ENCODE assay signal across 18 cellular contexts in genomic region chr12:8960185-8960584, GRCh38. TPM values are rescaled to one million over a fixed set of nuclear protein-coding genes. Genes with fewer than 3 reads are reported as not detected.
A peak's percentile ranks its signal among the peaks of the same experiment; 100 is the strongest.
DNase-seq lines count a peak whose midpoint lies in the region; ATAC-seq and TF ChIP-seq lines count a peak whose summit lies in the region.
"Had no signal": no experiment of that assay in that cellular context is flagged by ENCODE, and none has a peak within 500 bp of the region (broad histone marks: within the 10 kb centered on the region; RNA-seq: fewer than 3 reads in every experiment).

No MANE protein-coding gene starts in this region.

- peak; percentile 52 to 77 for ATAC-seq in activated T-cell treated with anti-CD3 and anti-CD28 coated beads, Interleukin-2, amount 50 U/mL, for 4 hours
- ATAC-seq in CD8-positive, alpha-beta T cell: peak; percentile 96
- ATAC-seq in activated naive CD4-positive, alpha-beta T cell treated with anti-CD3 and anti-CD28 coated beads, Interleukin-2, amount 50 U/mL, for 72 hours: peak; percentile 79 to 92
- ATAC-seq: HCT116, Panc1 had no signal

- H3K4me1 Mint-ChIP-seq in activated T-cell treated with anti-CD3 and anti-CD28 coated beads, Interleukin-2, amount 50 U/mL, for 4 hours (ENCODE audit: low read depth): peaks cover 73% of the 10 kb centered on the region
- H3K4me1 Mint-ChIP-seq in CD8-positive, alpha-beta T cell (ENCODE audit: low read depth): peaks cover 63% of the 10 kb centered on the region

- no peak overlapping the region for H3K14ac ChIP-seq in mesenchymal stem cell (ENCODE audit: low read length in 2 of 2)
- H3K14ac ChIP-seq in neuronal stem cell (ENCODE audit: low read length): no peak overlapping the region

- H3K79me1 ChIP-seq in mesenchymal stem cell (replicated peaks; ENCODE audit: low read length, poor library complexity, severe bottlenecking) (no peaks in the 10 kb centered on the region), neuronal stem cell (ENCODE audit: low read depth, low read length) (peaks cover 2% of the 10 kb centered on the region)

- H3K36me3 Mint-ChIP-seq in activated T-cell treated with anti-CD3 and anti-CD28 coated beads, Interleukin-2, amount 50 U/mL, for 4 hours (ENCODE audit: insufficient read depth): peaks cover 8% of the 10 kb centered on the region
- H3K36me3 Mint-ChIP-seq in CD8-positive, alpha-beta T cell: peaks cover 16% of the 10 kb centered on the region
- peaks cover 29 to 39% of the 10 kb centered on the region in 2 donors for H3K36me3 Mint-ChIP-seq in activated naive CD4-positive, alpha-beta T cell treated with anti-CD3 and anti-CD28 coated beads, Interleukin-2, amount 50 U/mL, for 72 hours

- H3K27ac ChIP-seq in CD8-positive, alpha-beta T cell (ENCODE audit: low read depth, low read length): no peak overlapping the region
- H3K27ac ChIP-seq in mesenchymal stem cell (ENCODE audit: low read length, poor library complexity, severe bottlenecking) (no peak overlapping the region), neuronal stem cell (replicated peaks; ENCODE audit: low read length) (no peak overlapping the region)
- H3K27ac ChIP-seq: C4-2B, GM23248 had no signal

- H3K9me3 Mint-ChIP-seq in activated T-cell treated with anti-CD3 and anti-CD28 coated beads, Interleukin-2, amount 50 U/mL, for 4 hours: peaks cover 8% of the 10 kb centered on the region
- peaks cover 7% of the 10 kb centered on the region for H3K9me3 Mint-ChIP-seq in CD8-positive, alpha-beta T cell
- H3K9me3 Mint-ChIP-seq in activated naive CD4-positive, alpha-beta T cell treated with anti-CD3 and anti-CD28 coated beads, Interleukin-2, amount 50 U/mL, for 72 hours: peaks cover 9 to 20% of the 10 kb centered on the region in 2 donors

- H3K27me3 Mint-ChIP-seq in activated T-cell treated with anti-CD3 and anti-CD28 coated beads, Interleukin-2, amount 50 U/mL, for 4 hours (ENCODE audit: low read depth): no peaks in the 10 kb centered on the region
- no peaks in the 10 kb centered on the region for H3K27me3 Mint-ChIP-seq in CD8-positive, alpha-beta T cell (ENCODE audit: low read depth)

- no peak overlapping the region for H3K4me2 ChIP-seq in mesenchymal stem cell (ENCODE audit: low read length, poor library complexity, severe bottlenecking)
- H3K4me2 ChIP-seq in neuronal stem cell (ENCODE audit: insufficient read depth, low read length, poor library complexity, severe bottlenecking): no peak overlapping the region

- DNase-seq in activated T-cell treated with anti-CD3 and anti-CD28 coated beads, Interleukin-2, amount 50 U/mL, for 4 hours: no peak
- DNase-seq in activated T-cell treated with anti-CD3 and anti-CD28 coated beads for 4 hours (no peak), mesenchymal stem cell (no peak), neuronal stem cell (ENCODE audit: low spot score) (no peak), SKM-1 (lab: John Stamatoyannopoulos, UW; ENCODE audit: unreplicated experiment) (no peak), UCSD-AML1 (lab: John Stamatoyannopoulos, UW; ENCODE audit: unreplicated experiment) (no peak)
- DNase-seq in CD8-positive, alpha-beta T cell: no peak
- no peak for DNase-seq in activated naive CD4-positive, alpha-beta T cell treated with anti-CD3 and anti-CD28 coated beads, Interleukin-2, amount 50 U/mL, for 72 hours (ENCODE audit: low spot score in 2 of 2)
- DNase-seq: DMS79, GM23248, MV-4-11, NCI-H1417 treated with DMSO at 0.1 percent for 48 hours, NCI-H2029 treated with DMSO at 0.1 percent for 48 hours, NCI-H510A, NCI-H82 had no signal

- no peak overlapping the region for H4K91ac ChIP-seq in mesenchymal stem cell (ENCODE audit: low read length)
- no peak overlapping the region for H4K91ac ChIP-seq in neuronal stem cell (ENCODE audit: low read depth, low read length, poor library complexity)

- no peak overlapping the region for H3K4ac ChIP-seq in mesenchymal stem cell (ENCODE audit: low read depth in 1 of 2, low read length in 2 of 2)
- no peak overlapping the region for H3K4ac ChIP-seq in neuronal stem cell (ENCODE audit: low read length)

- H3K4me3 ChIP-seq in CD8-positive, alpha-beta T cell (ENCODE audit: low read depth, low read length): no peak overlapping the region
- H3K4me3 ChIP-seq in mesenchymal stem cell (ENCODE audit: insufficient read depth in 1 of 2, low read depth in 1 of 2, low read length in 2 of 2) (no peak overlapping the region), neuronal stem cell (ENCODE audit: low read length in 2 of 2) (no peak overlapping the region)
- H3K4me3 ChIP-seq: GM23248 had no signal

- no peaks in the 10 kb centered on the region for H3K9me3 ChIP-seq in CD8-positive, alpha-beta T cell (ENCODE audit: low read length)
- no peaks in the 10 kb centered on the region for H3K9me3 ChIP-seq in mesenchymal stem cell (ENCODE audit: control insufficient read depth, low read length)
- H3K9me3 ChIP-seq in neuronal stem cell (replicated peaks in 1 of 2; ENCODE audit: control insufficient read depth in 2 of 2, insufficient read depth in 1 of 2, low read depth in 1 of 2, low read length in 2 of 2): peaks cover 2 to 15% of the 10 kb centered on the region in 2 donors

- CTCF ChIA-PET in CD8-positive, alpha-beta T cell (lab: Charles Lee): interaction anchor here (0.6 to 5.9 kb wide), 5 partner anchors 9 to 91 kb away, joined by 3 to 41 read pairs (median 4); partner anchors contain the start of gene M6PR

- H2BK15ac ChIP-seq in mesenchymal stem cell (ENCODE audit: low read depth, poor library complexity, severe bottlenecking) (no peak overlapping the region), neuronal stem cell (ENCODE audit: low read length) (no peak overlapping the region)

- H3K9ac ChIP-seq in mesenchymal stem cell (ENCODE audit: low read length): no peak overlapping the region
- no peak overlapping the region for H3K9ac ChIP-seq in neuronal stem cell (ENCODE audit: low read depth, low read length, poor library complexity)
- H3K9ac ChIP-seq: GM23248 had no signal

- H2BK5ac ChIP-seq in mesenchymal stem cell (ENCODE audit: low read depth, low read length, poor library complexity, severe bottlenecking) (no peak overlapping the region), neuronal stem cell (ENCODE audit: low read length) (no peak overlapping the region)

- intact Hi-C loops in CD8-positive, alpha-beta T cell (cut with DNase I, micrococcal nuclease): loop anchor here in 1 of 2 experiments (1.0 kb wide), 1 partner anchor 9 kb away; no protein-coding TSS in a partner anchor

- no peaks in the 10 kb centered on the region for H3K27me3 ChIP-seq in CD8-positive, alpha-beta T cell (ENCODE audit: insufficient read depth, low read length)
- no peaks in the 10 kb centered on the region for H3K27me3 ChIP-seq in mesenchymal stem cell (ENCODE audit: control insufficient read depth in 1 of 2, insufficient read depth in 1 of 2, low read length in 2 of 2)
- H3K27me3 ChIP-seq in neuronal stem cell (ENCODE audit: control insufficient read depth in 3 of 3, insufficient read depth in 3 of 3, low read depth in 1 of 3, low read length in 3 of 3): no peaks in the 10 kb centered on the region

- H3K4me3 Mint-ChIP-seq in activated T-cell treated with anti-CD3 and anti-CD28 coated beads, Interleukin-2, amount 50 U/mL, for 4 hours: no peak overlapping the region
- peak overlapping the region; percentile 53 for H3K4me3 Mint-ChIP-seq in CD8-positive, alpha-beta T cell

- 100% methylated on average over 2 of the region's 2 CpGs for WGBS in mesenchymal stem cell
- WGBS in neuronal stem cell (ENCODE audit: extremely low coverage in 2 of 2, insufficient read length in 2 of 2, insufficient replicate concordance in 1 of 2), 2 donors: no CpG with 5 or more reads among the region's 2 CpGs

- H2AFZ ChIP-seq in mesenchymal stem cell (ENCODE audit: low read depth, low read length) (no peak overlapping the region), neuronal stem cell (ENCODE audit: low read length) (no peak overlapping the region)
- H2AFZ ChIP-seq: GM23248 had no signal

- H2BK12ac ChIP-seq in mesenchymal stem cell (ENCODE audit: low read length in 2 of 2) (no peak overlapping the region), neuronal stem cell (ENCODE audit: low read length) (no peak overlapping the region)

- H2BK120ac ChIP-seq in mesenchymal stem cell (ENCODE audit: low read depth, low read length) (no peak overlapping the region), neuronal stem cell (ENCODE audit: low read depth, low read length) (no peak overlapping the region)

- no peak overlapping the region for H3K23ac ChIP-seq in mesenchymal stem cell (ENCODE audit: low read length in 2 of 2)
- no peak overlapping the region for H3K23ac ChIP-seq in neuronal stem cell (ENCODE audit: low read depth, low read length, poor library complexity)

- POLR2A ChIA-PET in CD8-positive, alpha-beta T cell (lab: Charles Lee): interaction anchor here (0.8 to 2.3 kb wide), 4 partner anchors 11 to 76 kb away, joined by 3 to 8 read pairs (median 4); partner anchors contain the start of gene M6PR

- no peak overlapping the region for H3K18ac ChIP-seq in mesenchymal stem cell (ENCODE audit: low read depth in 1 of 2, low read length in 2 of 2)
- no peak overlapping the region for H3K18ac ChIP-seq in neuronal stem cell (ENCODE audit: low read length)

- peak overlapping the region; percentile 49 for H4K8ac ChIP-seq in mesenchymal stem cell (ENCODE audit: low read length)
- no peak overlapping the region for H4K8ac ChIP-seq in neuronal stem cell (ENCODE audit: low read depth, low read length)

- TF ChIP-seq CTCF in CD8-positive, alpha-beta T cell (IDR thresholded peaks at IDR 0.05): no peak

- peak overlapping the region; percentile 81 for H3K27ac Mint-ChIP-seq in CD8-positive, alpha-beta T cell
- H3K27ac Mint-ChIP-seq in activated naive CD4-positive, alpha-beta T cell treated with anti-CD3 and anti-CD28 coated beads, Interleukin-2, amount 50 U/mL, for 72 hours: peak overlapping the region in 1 of 2 donors; percentile 50

- no peaks in the 10 kb centered on the region for H3K36me3 ChIP-seq in CD8-positive, alpha-beta T cell (ENCODE audit: insufficient read depth, low read length)
- H3K36me3 ChIP-seq in mesenchymal stem cell (ENCODE audit: control insufficient read depth in 1 of 2, insufficient read depth in 2 of 2, low read depth in 1 of 2, low read length in 2 of 2) (peaks cover 0 to 3% of the 10 kb centered on the region in 2 experiments), neuronal stem cell (replicated peaks in 1 of 2; ENCODE audit: control insufficient read depth in 2 of 2, insufficient read depth in 2 of 2, low read length in 2 of 2) (no peaks in the 10 kb centered on the region)

- no peak overlapping the region for H2AK5ac ChIP-seq in mesenchymal stem cell (ENCODE audit: low read length, severe bottlenecking)
- H2AK5ac ChIP-seq in neuronal stem cell (ENCODE audit: low read depth, low read length): no peak overlapping the region

- H3K4me1 ChIP-seq in CD8-positive, alpha-beta T cell (ENCODE audit: insufficient read depth, low read length): peaks cover 51% of the 10 kb centered on the region
- H3K4me1 ChIP-seq in mesenchymal stem cell (ENCODE audit: control insufficient read depth, insufficient read depth, low read depth, low read length) (no peaks in the 10 kb centered on the region), neuronal stem cell (ENCODE audit: control insufficient read depth in 2 of 2, insufficient read depth in 1 of 2, low read depth in 1 of 2, low read length in 2 of 2) (no peaks in the 10 kb centered on the region)

RNA-seq across cellular contexts. Expression of gene M6PR, which starts 10.7 kb away (rescaled TPM):
- total RNA-seq in activated T-cell treated with anti-CD3 and anti-CD28 coated beads, Interleukin-2, amount 50 U/mL, for 4 hours: 100 to 1,000 TPM; 192 to 217 (median 203) TPM
- total RNA-seq in CD8-positive, alpha-beta T cell: 10 to 100 TPM; 43.1 to 43.7 TPM
- total RNA-seq in activated naive CD4-positive, alpha-beta T cell treated with anti-CD3 and anti-CD28 coated beads, Interleukin-2, amount 50 U/mL, for 72 hours: 100 to 1,000 TPM; 153 to 204 TPM
- 209 TPM for polyA plus RNA-seq in mesenchymal stem cell (2013, experiment 1 of 2)
- 208 TPM for polyA plus RNA-seq in mesenchymal stem cell (2013, experiment 2 of 2)
- polyA plus RNA-seq in neuronal stem cell (2013, experiment 1 of 2): 91.4 TPM
- polyA plus RNA-seq in neuronal stem cell (2013, experiment 2 of 2): 95.0 TPM

RNA-seq across cellular contexts. Expression of gene KLRG1, which starts 29.2 kb away (rescaled TPM):
- 1 to 10 TPM; 2.3 to 7.6 (median 5.4) TPM for total RNA-seq in activated T-cell treated with anti-CD3 and anti-CD28 coated beads, Interleukin-2, amount 50 U/mL, for 4 hours
- total RNA-seq in CD8-positive, alpha-beta T cell: 10 to 100 TPM; 13.8 to 17.7 TPM
- 1 to 10 TPM; 1.6 to 2.7 TPM for total RNA-seq in activated naive CD4-positive, alpha-beta T cell treated with anti-CD3 and anti-CD28 coated beads, Interleukin-2, amount 50 U/mL, for 72 hours
- 0.64 TPM for polyA plus RNA-seq in mesenchymal stem cell (2013, experiment 1 of 2)
- 0.63 TPM for polyA plus RNA-seq in mesenchymal stem cell (2013, experiment 2 of 2)
- 5.0 TPM for polyA plus RNA-seq in neuronal stem cell (2013, experiment 1 of 2)
- polyA plus RNA-seq in neuronal stem cell (2013, experiment 2 of 2): 4.3 TPM
- total RNA-seq: GM23248 had no signal

RNA-seq across cellular contexts. Expression of gene PHC1, which starts 45.9 kb away (rescaled TPM):
- 10 to 100 TPM; 10.3 to 15.5 (median 12.1) TPM for total RNA-seq in activated T-cell treated with anti-CD3 and anti-CD28 coated beads, Interleukin-2, amount 50 U/mL, for 4 hours
- total RNA-seq in CD8-positive, alpha-beta T cell: 10 to 100 TPM; 36.3 to 41.0 TPM
- 10 to 100 TPM; 18.4 to 35.2 TPM for total RNA-seq in activated naive CD4-positive, alpha-beta T cell treated with anti-CD3 and anti-CD28 coated beads, Interleukin-2, amount 50 U/mL, for 72 hours
- polyA plus RNA-seq in mesenchymal stem cell (2013, experiment 1 of 2): 40.7 TPM
- 40.7 TPM for polyA plus RNA-seq in mesenchymal stem cell (2013, experiment 2 of 2)
- polyA plus RNA-seq in neuronal stem cell (2013, experiment 1 of 2): 89.4 TPM
- 89.7 TPM for polyA plus RNA-seq in neuronal stem cell (2013, experiment 2 of 2)
